Comparison of ENCODE assay signal across 15 cellular contexts in genomic region chr3:109137766-109138165, GRCh38. TPM values are rescaled to one million over a fixed set of nuclear protein-coding genes. Genes with fewer than 3 reads are reported as not detected.
"Had no signal": no experiment of that assay in that cellular context is flagged by ENCODE, and none has a peak within 500 bp of the region (broad histone marks: within the 10 kb centered on the region; RNA-seq: fewer than 3 reads in every experiment).

No MANE protein-coding gene starts in this region.

- H3K27me3 Mint-ChIP-seq: dendritic cell treated with granulocyte-macrophage colony-stimulating factor and Interleukin-4, amounts not matched to agents 40 ng/mL and 50 ng/mL, for 4 days had no signal

- H3K36me3 Mint-ChIP-seq: activated CD4-positive, alpha-beta memory T cell treated with anti-CD3 and anti-CD28 coated beads for 36 hours; activated naive CD8-positive, alpha-beta T cell treated with anti-CD3 and anti-CD28 coated beads for 36 hours; neural progenitor cell had no signal

- H3K4me1 ChIP-seq: neural progenitor cell, parathyroid adenoma, tibial nerve had no signal

- H3K4me3 ChIP-seq: neural progenitor cell, skin epidermis, tibial nerve had no signal

- DNase-seq: activated CD4-positive, alpha-beta memory T cell treated with anti-CD3 and anti-CD28 coated beads for 36 hours; activated gamma-delta T cell; activated naive CD8-positive, alpha-beta T cell treated with anti-CD3 and anti-CD28 coated beads for 36 hours; activated T-cell treated with anti-CD3 and anti-CD28 coated beads, Interleukin-2, amount 50 U/mL, for 48 hours; brain microvascular endothelial cell; cerebellar nuclear complex; glutamatergic neuron had no signal

- H3K9me3 Mint-ChIP-seq: activated CD4-positive, alpha-beta memory T cell treated with anti-CD3 and anti-CD28 coated beads for 36 hours; activated naive CD8-positive, alpha-beta T cell treated with anti-CD3 and anti-CD28 coated beads for 36 hours; neural progenitor cell had no signal

- H3K4me3 Mint-ChIP-seq: activated CD4-positive, alpha-beta memory T cell treated with anti-CD3 and anti-CD28 coated beads for 36 hours; activated naive CD8-positive, alpha-beta T cell treated with anti-CD3 and anti-CD28 coated beads for 36 hours; dendritic cell treated with granulocyte-macrophage colony-stimulating factor and Interleukin-4, amounts not matched to agents 40 ng/mL and 50 ng/mL, for 4 days; neural progenitor cell had no signal

- H3K9me3 ChIP-seq: tibial nerve had no signal

- H3K4me1 Mint-ChIP-seq: activated naive CD8-positive, alpha-beta T cell treated with anti-CD3 and anti-CD28 coated beads for 36 hours had no signal

- H3K36me3 ChIP-seq: brain microvascular endothelial cell, neural progenitor cell, tibial nerve had no signal

- H3K27me3 ChIP-seq: brain microvascular endothelial cell, neural progenitor cell, tibial nerve had no signal

- H3K27ac ChIP-seq: brain microvascular endothelial cell, neural progenitor cell, parathyroid adenoma, skin epidermis had no signal

- H3K27ac Mint-ChIP-seq: activated CD4-positive, alpha-beta memory T cell treated with anti-CD3 and anti-CD28 coated beads for 36 hours; activated naive CD8-positive, alpha-beta T cell treated with anti-CD3 and anti-CD28 coated beads for 36 hours; dendritic cell treated with granulocyte-macrophage colony-stimulating factor and Interleukin-4, amounts not matched to agents 40 ng/mL and 50 ng/mL, for 4 days; neural progenitor cell had no signal

RNA-seq across cellular contexts. Expression of gene C3orf85, which starts 1.2 kb away (rescaled TPM):
- total RNA-seq: activated CD4-positive, alpha-beta memory T cell treated with anti-CD3 and anti-CD28 coated beads for 36 hours; activated naive CD8-positive, alpha-beta T cell treated with anti-CD3 and anti-CD28 coated beads for 36 hours; lower leg skin; mesenteric fat pad; tibial nerve had no signal
- polyA plus RNA-seq: esophagus had no signal

RNA-seq across cellular contexts. Expression of gene MORC1, which starts 19.8 kb away (rescaled TPM):
- total RNA-seq: activated CD4-positive, alpha-beta memory T cell treated with anti-CD3 and anti-CD28 coated beads for 36 hours; activated naive CD8-positive, alpha-beta T cell treated with anti-CD3 and anti-CD28 coated beads for 36 hours; lower leg skin; mesenteric fat pad had no signal
- polyA plus RNA-seq: esophagus had no signal
